ENCODE assay signal across 1 cellular context in the genomic region with DNA sequence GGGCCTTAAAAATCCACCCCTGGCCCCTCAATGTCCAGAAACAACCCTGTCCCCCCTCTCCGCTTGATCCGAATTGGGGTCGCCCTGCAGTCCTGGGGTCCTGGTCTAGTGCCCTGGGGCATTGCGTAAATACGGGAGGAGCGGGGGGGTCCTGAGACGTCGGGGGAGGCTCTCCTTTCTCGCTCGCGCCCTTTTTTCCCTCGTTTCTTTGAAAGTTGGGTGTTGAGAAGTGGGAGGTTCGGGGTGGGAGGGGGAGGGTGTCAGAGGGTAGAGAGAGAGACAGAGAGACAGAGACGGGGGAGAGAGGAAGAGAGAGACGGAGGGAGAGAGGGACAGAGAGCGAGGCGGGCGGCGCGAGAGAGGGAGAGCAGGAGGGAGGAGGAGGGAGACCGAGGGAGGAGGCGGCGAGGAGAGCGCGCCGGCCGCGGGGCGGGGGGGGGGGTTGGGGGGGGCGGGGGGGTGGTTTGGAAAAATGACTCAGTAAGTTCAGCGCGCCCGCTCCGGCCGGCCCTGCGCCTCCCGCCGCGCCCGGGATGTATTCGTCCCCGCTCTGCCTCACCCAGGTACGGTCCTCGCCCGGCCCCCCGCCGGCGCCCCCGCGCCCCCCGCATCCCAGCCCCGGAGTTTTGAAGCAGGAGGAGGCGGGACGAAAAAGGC.
TF ChIP-seq lines count a peak whose summit lies in the region.

A gene (plus strand): TSS at position 480 of the 657 bp plus-strand sequence. CDS start 54 bp downstream, at position 534.

TF ChIP-seq in WTC11, 78 proteins besides CTCF, POLR2A, EP300 and RAD21 (continued from another document):
- no peak for TF ChIP-seq GABPB1 (CRISPR knock-in tag; IDR thresholded peaks at IDR 0.05)
- TF ChIP-seq ZNF121 (CRISPR knock-in tag; IDR thresholded peaks at IDR 0.05) = no peak
- TF ChIP-seq, protein P1, sequence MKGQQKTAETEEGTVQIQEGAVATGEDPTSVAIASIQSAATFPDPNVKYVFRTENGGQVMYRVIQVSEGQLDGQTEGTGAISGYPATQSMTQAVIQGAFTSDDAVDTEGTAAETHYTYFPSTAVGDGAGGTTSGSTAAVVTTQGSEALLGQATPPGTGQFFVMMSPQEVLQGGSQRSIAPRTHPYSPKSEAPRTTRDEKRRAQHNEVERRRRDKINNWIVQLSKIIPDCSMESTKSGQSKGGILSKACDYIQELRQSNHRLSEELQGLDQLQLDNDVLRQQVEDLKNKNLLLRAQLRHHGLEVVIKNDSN (CRISPR knock-in tag; IDR thresholded peaks at IDR 0.05) = no peak
TF ChIP-seq in WTC11: peak in this region for 0.
